ENCODE assay signal across 21 cellular contexts in genomic region chr19:9916719-9917118, GRCh38. TPM values are rescaled to one million over a fixed set of nuclear protein-coding genes. Genes with fewer than 3 reads are reported as not detected.
DNase-seq lines count a peak whose midpoint lies in the region; ATAC-seq and TF ChIP-seq lines count a peak whose summit lies in the region.
"Had no signal": no experiment of that assay in that cellular context is flagged by ENCODE, and none has a peak within 500 bp of the region (broad histone marks: within the 10 kb centered on the region; RNA-seq: fewer than 3 reads in every experiment).

No MANE protein-coding gene starts in this region.

- no peak overlapping the region for H2AFZ ChIP-seq in IMR-90 (replicated peaks; ENCODE audit: low read length, poor library complexity)

- no peak overlapping the region for H2AK9ac ChIP-seq in IMR-90 (replicated peaks; ENCODE audit: low read depth, low read length, poor library complexity)

- ATAC-seq in IMR-90 (ENCODE audit: low read depth) (no peak), heart right ventricle (no peak)
- ATAC-seq: naive thymus-derived CD4-positive, alpha-beta T cell had no signal

- no TSS peak for BruUV-seq in IMR-90 (replicated peaks; lab: Mats Ljungman, UMichigan)

- intact Hi-C loops in IMR-90 (cut with micrococcal nuclease) (loop anchor here (10.0 kb wide), 1 partner anchor 292 kb away; the partner anchor contains the start of gene ZNF561), heart right ventricle (cut with DNase I) (loop anchor here in 1 of 10 donors (10.0 kb wide), 1 partner anchor 72 kb away; no protein-coding TSS in a partner anchor)
- intact Hi-C loops in activated T-helper 1 cell treated with anti-CD3 and anti-CD28 coated beads, Interleukin-12 subunit alpha, Interleukin-12 subunit beta, Interleukin-2, Interleukin-4 antibody, amounts not matched to agents 30 ng/mL and 10 ng/mL and 1 ng/mL, durations not matched to agents 14 hours and 24 hours and 36 hours (cut with micrococcal nuclease): loop anchor here (10.0 kb wide), 2 partner anchors 292 to 332 kb away; partner anchors contain the start of genes ZNF121 and ZNF561

- peaks cover 2% of the 10 kb centered on the region; the same call in 1 of the 2 replicates for H3K4me1 ChIP-seq in IMR-90 (ENCODE audit: control insufficient read depth, insufficient read depth, low read length)
- peaks cover 12% of the 10 kb centered on the region for H3K4me1 ChIP-seq in effector memory CD4-positive, alpha-beta T cell (ENCODE audit: control insufficient read depth, insufficient read depth, low read length, poor library complexity, severe bottlenecking)
- peaks cover 5 to 20% (median 14%) of the 10 kb centered on the region in 9 donors for H3K4me1 ChIP-seq in heart right ventricle

- no peaks in the 10 kb centered on the region for H3K36me3 ChIP-seq in IMR-90 (ENCODE audit: control insufficient read depth, insufficient read depth, low read length)
- no peaks in the 10 kb centered on the region for H3K36me3 ChIP-seq in effector memory CD4-positive, alpha-beta T cell (ENCODE audit: control insufficient read depth, insufficient read depth, low read length)
- no peaks in the 10 kb centered on the region for H3K36me3 ChIP-seq in heart right ventricle
- H3K36me3 ChIP-seq: cardiac muscle cell, sigmoid colon, suprapubic skin had no signal

- WGBS in IMR-90 (ENCODE audit: extremely low coverage in 2 of 2, insufficient read length in 1 of 2), 2 experiments: 41% methylated on average over 4 of the region's 6 CpGs; no CpG with 5 or more reads in 1 of the 2 experiments
- WGBS in heart right ventricle, 2 donors: 42 to 53% methylated on average over 6 of the region's 6 CpGs

- H3K36me3 Mint-ChIP-seq in activated T-helper 1 cell treated with anti-CD3 and anti-CD28 coated beads, Interleukin-12 subunit alpha, Interleukin-12 subunit beta, Interleukin-2, Interleukin-4 antibody, amounts not matched to agents 30 ng/mL and 10 ng/mL and 1 ng/mL, durations not matched to agents 14 hours and 24 hours and 36 hours (ENCODE audit: low read depth): no peaks in the 10 kb centered on the region
- no peaks in the 10 kb centered on the region for H3K36me3 Mint-ChIP-seq in nephron (ENCODE audit: low read depth)
- H3K36me3 Mint-ChIP-seq: naive thymus-derived CD4-positive, alpha-beta T cell had no signal

- no peak overlapping the region for H3K4ac ChIP-seq in IMR-90 (ENCODE audit: low read depth, low read length)

- H3K27ac Mint-ChIP-seq in activated T-helper 1 cell treated with anti-CD3 and anti-CD28 coated beads, Interleukin-12 subunit alpha, Interleukin-12 subunit beta, Interleukin-2, Interleukin-4 antibody, amounts not matched to agents 30 ng/mL and 10 ng/mL and 1 ng/mL, durations not matched to agents 14 hours and 24 hours and 36 hours: peak overlapping the region; percentile 34
- H3K27ac Mint-ChIP-seq in nephron: peak overlapping the region in 1 of 3 experiments; percentile 63
- H3K27ac Mint-ChIP-seq: activated CD8-positive, alpha-beta T cell treated with anti-CD3 and anti-CD28 coated beads for 36 hours had no signal

- no peak for TF ChIP-seq RAD21 in IMR-90 (IDR thresholded peaks at IDR 0.05; ENCODE audit: low read length)

- H3K4me2 ChIP-seq in IMR-90 (ENCODE audit: low read depth, low read length): no peak overlapping the region

- no peaks in the 10 kb centered on the region; a peak in 1 of 4 replicates for H3K79me1 ChIP-seq in IMR-90 (ENCODE audit: low read depth in 1 of 2, low read length in 2 of 2)

- H4K8ac ChIP-seq in IMR-90 (ENCODE audit: low read depth in 2 of 2, low read length in 2 of 2): no peak overlapping the region

- H3K23ac ChIP-seq in IMR-90 (ENCODE audit: low read depth, low read length): no peak overlapping the region

- H3K4me1 Mint-ChIP-seq in activated T-helper 1 cell treated with anti-CD3 and anti-CD28 coated beads, Interleukin-12 subunit alpha, Interleukin-12 subunit beta, Interleukin-2, Interleukin-4 antibody, amounts not matched to agents 30 ng/mL and 10 ng/mL and 1 ng/mL, durations not matched to agents 14 hours and 24 hours and 36 hours (ENCODE audit: low read depth): peaks cover 17% of the 10 kb centered on the region
- H3K4me1 Mint-ChIP-seq in nephron: peaks cover 19% of the 10 kb centered on the region

- dilution Hi-C loops in IMR-90 (cut with HindIII; ENCODE audit: low sequenced_read_pairs, unreplicated experiment): no loop called here

- H2BK20ac ChIP-seq in IMR-90 (ENCODE audit: low read depth, low read length): peak overlapping the region; percentile 22; the same call in 1 of the 2 replicates

- H3K9me3 Mint-ChIP-seq in activated T-helper 1 cell treated with anti-CD3 and anti-CD28 coated beads, Interleukin-12 subunit alpha, Interleukin-12 subunit beta, Interleukin-2, Interleukin-4 antibody, amounts not matched to agents 30 ng/mL and 10 ng/mL and 1 ng/mL, durations not matched to agents 14 hours and 24 hours and 36 hours: no peaks in the 10 kb centered on the region
- H3K9me3 Mint-ChIP-seq in nephron: no peaks in the 10 kb centered on the region
- H3K9me3 Mint-ChIP-seq: activated CD8-positive, alpha-beta T cell treated with anti-CD3 and anti-CD28 coated beads for 36 hours; naive thymus-derived CD4-positive, alpha-beta T cell had no signal

- H3K27me3 Mint-ChIP-seq in activated T-helper 1 cell treated with anti-CD3 and anti-CD28 coated beads, Interleukin-12 subunit alpha, Interleukin-12 subunit beta, Interleukin-2, Interleukin-4 antibody, amounts not matched to agents 30 ng/mL and 10 ng/mL and 1 ng/mL, durations not matched to agents 14 hours and 24 hours and 36 hours (ENCODE audit: insufficient read depth): peaks cover 21% of the 10 kb centered on the region
- no peaks in the 10 kb centered on the region for H3K27me3 Mint-ChIP-seq in nephron (ENCODE audit: low read depth)

- no peak overlapping the region for H3K4me3 ChIP-seq in IMR-90 (ENCODE audit: insufficient read depth, low read depth, low read length)
- H3K4me3 ChIP-seq in effector memory CD4-positive, alpha-beta T cell (ENCODE audit: insufficient read depth, low read depth, low read length, poor library complexity, severe bottlenecking): no peak overlapping the region
- H3K4me3 ChIP-seq in heart right ventricle: no peak overlapping the region
- H3K4me3 ChIP-seq: cardiac muscle cell, sigmoid colon, suprapubic skin had no signal

- H3K4me3 Mint-ChIP-seq in activated T-helper 1 cell treated with anti-CD3 and anti-CD28 coated beads, Interleukin-12 subunit alpha, Interleukin-12 subunit beta, Interleukin-2, Interleukin-4 antibody, amounts not matched to agents 30 ng/mL and 10 ng/mL and 1 ng/mL, durations not matched to agents 14 hours and 24 hours and 36 hours: no peak overlapping the region
- H3K4me3 Mint-ChIP-seq in nephron: peak overlapping the region; percentile 51 to 70 (median 55)
- H3K4me3 Mint-ChIP-seq: activated CD8-positive, alpha-beta T cell treated with anti-CD3 and anti-CD28 coated beads for 36 hours had no signal

- no peak overlapping the region for H3K56ac ChIP-seq in IMR-90 (ENCODE audit: extremely low read depth, insufficient read depth, low read length)

- H3K14ac ChIP-seq in IMR-90 (replicated peaks; ENCODE audit: low read depth, low read length): no peak overlapping the region

- in situ Hi-C loops in IMR-90 (cut with MboI; ENCODE audit: low sequenced_read_pairs): no loop called here

- no peak for TF ChIP-seq CTCF in IMR-90 (conservative IDR thresholded peaks at IDR 0.05; ENCODE audit: low read depth, low read length)
- TF ChIP-seq CTCF in nephron (IDR thresholded peaks at IDR 0.05; ENCODE audit: unreplicated experiment in 3 of 3): no peak
- no peak for TF ChIP-seq CTCF in heart right ventricle (IDR thresholded peaks at IDR 0.05)

- no peak overlapping the region for H2BK120ac ChIP-seq in IMR-90 (ENCODE audit: low read depth, low read length)

- H3K27me3 ChIP-seq in IMR-90 (ENCODE audit: control insufficient read depth, insufficient read depth, low read length): peaks cover 15% of the 10 kb centered on the region
- H3K27me3 ChIP-seq in effector memory CD4-positive, alpha-beta T cell (replicated peaks; ENCODE audit: control insufficient read depth, insufficient read depth, low read length, poor library complexity, severe bottlenecking): peaks cover 16% of the 10 kb centered on the region
- H3K27me3 ChIP-seq in heart right ventricle: peaks cover 10 to 73% (median 46%) of the 10 kb centered on the region in 7 donors

- TF ChIP-seq POLR2A in IMR-90 (IDR thresholded peaks at IDR 0.05; ENCODE audit: low read depth, low read length): no peak

- H3K18ac ChIP-seq in IMR-90 (ENCODE audit: low read depth, low read length): no peak overlapping the region

- DNase-seq in CD1c-positive myeloid dendritic cell (ENCODE audit: extremely low spot score): peak; percentile 52
- DNase-seq in IMR-90: no peak
- DNase-seq in activated T-helper 1 cell treated with anti-CD3 and anti-CD28 coated beads, Interleukin-12 subunit alpha, Interleukin-12 subunit beta, Interleukin-2, Interleukin-4 antibody, amounts not matched to agents 30 ng/mL and 10 ng/mL and 1 ng/mL, durations not matched to agents 14 hours and 24 hours and 36 hours (ENCODE audit: low spot score): no peak
- no peak for DNase-seq in effector memory CD4-positive, alpha-beta T cell
- DNase-seq in NCI-H446 (lab: John Stamatoyannopoulos, UW): no peak
- DNase-seq in heart right ventricle: no peak
- DNase-seq in NCI-H2029 (lab: John Stamatoyannopoulos, UW): no peak
- DNase-seq: activated gamma-delta T cell treated with Interleukin-2 at 50 U/mL for 16 hours; activated T-cell treated with anti-CD3 and anti-CD28 coated beads for 4 hours; amniotic stem cell; DMS 273 treated with DMSO at 0.1 percent for 48 hours; naive thymus-derived CD4-positive, alpha-beta T cell; NCI-H146; NK-92 treated with Interleukin-12 subunit alpha and Interleukin-12 subunit beta, amount 100 ng/mL, for 24 hours; sigmoid colon; stimulated activated CD8-positive, alpha-beta memory T cell treated with anti-CD3 and anti-CD28 coated beads, Interleukin-4, amount 100 ng/mL, for 48 hours had no signal

- no peak overlapping the region for H2BK15ac ChIP-seq in IMR-90 (ENCODE audit: low read depth, low read length)

- no peak overlapping the region for H2BK5ac ChIP-seq in IMR-90 (ENCODE audit: low read depth, low read length, poor library complexity, severe bottlenecking)

- POLR2A ChIA-PET in IMR-90 (lab: Charles Lee; ENCODE audit: unreplicated experiment): no interaction called here

- H4K5ac ChIP-seq in IMR-90 (ENCODE audit: low read depth, low read length): no peak overlapping the region

- CTCF ChIA-PET in IMR-90 (lab: Yijun Ruan, JAX): no interaction called here

- H3K9me3 ChIP-seq in IMR-90 (ENCODE audit: control insufficient read depth, insufficient read depth, low read length): no peaks in the 10 kb centered on the region
- H3K9me3 ChIP-seq in effector memory CD4-positive, alpha-beta T cell (ENCODE audit: control insufficient read depth, low read length): no peaks in the 10 kb centered on the region
- H3K9me3 ChIP-seq in heart right ventricle: no peaks in the 10 kb centered on the region
- H3K9me3 ChIP-seq: sigmoid colon, suprapubic skin had no signal

- no peak overlapping the region for H4K91ac ChIP-seq in IMR-90 (ENCODE audit: insufficient read depth, low read depth, low read length)

- H3K9ac ChIP-seq in IMR-90 (ENCODE audit: low read depth, low read length): no peak overlapping the region

- no peak overlapping the region for H3K27ac ChIP-seq in IMR-90 (ENCODE audit: insufficient read depth, low read length)
- no peak overlapping the region for H3K27ac ChIP-seq in effector memory CD4-positive, alpha-beta T cell (ENCODE audit: insufficient read depth, low read length, poor library complexity, severe bottlenecking)
- H3K27ac ChIP-seq in heart right ventricle: no peak overlapping the region
- H3K27ac ChIP-seq: C4-2B, cardiac muscle cell, sigmoid colon, suprapubic skin had no signal

- H2AK5ac ChIP-seq in IMR-90 (ENCODE audit: low read depth, low read length): peak overlapping the region; percentile 39; the same call in 1 of the 2 replicates

- H3K9me1 ChIP-seq in IMR-90 (ENCODE audit: insufficient read depth, low read length): peaks cover 9% of the 10 kb centered on the region; the same call in 1 of the 2 replicates

- H4K20me1 ChIP-seq in IMR-90 (ENCODE audit: insufficient read depth, low read length): no peaks in the 10 kb centered on the region

RNA-seq across cellular contexts. Expression of gene OLFM2, which starts 19.6 kb away (rescaled TPM):
- total RNA-seq in IMR-90 (2012; rRNA removed) (2.2 and 2.7 TPM in 2 replicates), heart right ventricle (1 to 10 TPM in 8 of 10 donors, under 1 TPM in 2; 0.30 to 4.1 (median 1.4) TPM)
- polyA plus RNA-seq in IMR-90 (2012; rRNA removed) (5.1 and 6.2 TPM in 2 replicates), heart right ventricle (1 to 10 TPM; 2.3 to 8.0 TPM)
- 4.7 and 7.9 TPM in 2 replicates for polyA plus RNA-seq in IMR-90 (2012; cell fraction: cytosol; rRNA removed)
- 1.7 and 2.0 TPM in 2 replicates for polyA plus RNA-seq in IMR-90 (2012; cell fraction: nucleus; rRNA removed; ENCODE audit: low replicate concordance)
- total RNA-seq in activated T-helper 1 cell treated with anti-CD3 and anti-CD28 coated beads, Interleukin-12 subunit alpha, Interleukin-12 subunit beta, Interleukin-2, Interleukin-4 antibody, amounts not matched to agents 30 ng/mL and 10 ng/mL and 1 ng/mL, durations not matched to agents 14 hours and 24 hours and 36 hours: 0.78 and 1.6 TPM in 2 replicates
